Comparison of ENCODE assay signal across 8 cellular contexts in genomic region chr19:17304386-17305047, GRCh38. TPM values are rescaled to one million over a fixed set of nuclear protein-coding genes. Genes with fewer than 3 reads are reported as not detected.
A peak's percentile ranks its signal among the peaks of the same experiment; 100 is the strongest.
DNase-seq lines count a peak whose midpoint lies in the region; ATAC-seq and TF ChIP-seq lines count a peak whose summit lies in the region.

No MANE protein-coding gene starts in this region.

- no peaks in the 10 kb centered on the region for H3K27me3 ChIP-seq in OCI-LY3 (ENCODE audit: low read depth, low read length)

- peak overlapping the region; percentile 75 for H3K27ac ChIP-seq in OCI-LY3 (ENCODE audit: low read length)

- peaks cover 17% of the 10 kb centered on the region for H3K4me1 Mint-ChIP-seq in endothelial cell (ENCODE audit: unreplicated experiment)
- peaks cover 20% of the 10 kb centered on the region for H3K4me1 Mint-ChIP-seq in progenitor cell of endocrine pancreas (ENCODE audit: low read depth)

- H3K9me3 Mint-ChIP-seq in endothelial cell (ENCODE audit: unreplicated experiment), result no peaks in the 10 kb centered on the region
- H3K9me3 Mint-ChIP-seq in progenitor cell of endocrine pancreas (ENCODE audit: low read depth), result no peaks in the 10 kb centered on the region

- H3K36me3 ChIP-seq in OCI-LY3 (replicated peaks; ENCODE audit: low read depth, low read length), result no peaks in the 10 kb centered on the region

- no peaks in the 10 kb centered on the region for H3K9me3 ChIP-seq in OCI-LY3 (ENCODE audit: insufficient read depth, low read length)

- peaks cover 24% of the 10 kb centered on the region for H3K4me1 ChIP-seq in OCI-LY3 (ENCODE audit: low read length)

- peaks cover 3% of the 10 kb centered on the region for H3K27me3 Mint-ChIP-seq in endothelial cell (ENCODE audit: unreplicated experiment)
- H3K27me3 Mint-ChIP-seq in progenitor cell of endocrine pancreas, result no peaks in the 10 kb centered on the region

- in situ Hi-C loops in Caki2 (cut with HindIII; ENCODE audit: low pct_unique_long_range_greater_than_20kb, low sequenced_read_pairs), result no loop called here

- H4K20me1 ChIP-seq in OCI-LY3 (ENCODE audit: insufficient read depth, low read length), result no peaks in the 10 kb centered on the region

- DNase-seq in Caki2 (ENCODE audit: low read depth) (peak; percentile 29), endothelial cell (ENCODE audit: low spot score) (no peak), progenitor cell of endocrine pancreas (ENCODE audit: low spot score, unreplicated experiment) (no peak), SIG-M5 (lab: John Stamatoyannopoulos, UW) (no peak), kidney glomerular epithelial cell (lab: John Stamatoyannopoulos, UW) (no peak)
- no peak for DNase-seq in stimulated activated CD4-positive, alpha-beta T cell treated with anti-CD3 and anti-CD28 coated beads, Interleukin-4, amount 100 ng/mL, for 1 hour

- H3K4me3 Mint-ChIP-seq in endothelial cell (ENCODE audit: unreplicated experiment) (peak overlapping the region; percentile 80), progenitor cell of endocrine pancreas (ENCODE audit: low read depth) (peak overlapping the region; percentile 11)

- peak overlapping the region; percentile 25; the same call in 1 of the 2 replicates for H3K9ac ChIP-seq in OCI-LY3 (ENCODE audit: low read length)

- H3K27ac Mint-ChIP-seq in endothelial cell (ENCODE audit: unreplicated experiment), result peak overlapping the region; percentile 91
- no peak overlapping the region for H3K27ac Mint-ChIP-seq in progenitor cell of endocrine pancreas

- H3K4me2 ChIP-seq in OCI-LY3 (ENCODE audit: low read length), result peak overlapping the region; percentile 52

- H3K4me3 ChIP-seq in OCI-LY3 (ENCODE audit: low read length), result peak overlapping the region; percentile 83

- ATAC-seq in HG03280 (IDR thresholded peaks at IDR 0.05; ENCODE audit: unreplicated experiment), result no peak

- H2AFZ ChIP-seq in OCI-LY3 (ENCODE audit: low read depth, low read length), result no peak overlapping the region

- peaks cover 18% of the 10 kb centered on the region for H3K79me2 ChIP-seq in OCI-LY3 (ENCODE audit: low read length)

- peaks cover 6% of the 10 kb centered on the region for H3K36me3 Mint-ChIP-seq in endothelial cell (ENCODE audit: low read depth, unreplicated experiment)
- H3K36me3 Mint-ChIP-seq in progenitor cell of endocrine pancreas (ENCODE audit: insufficient read depth), result no peaks in the 10 kb centered on the region

- no peak for TF ChIP-seq CTCF in OCI-LY3 (IDR thresholded peaks at IDR 0.05; ENCODE audit: low read depth, low read length)
- TF ChIP-seq CTCF in endothelial cell (IDR thresholded peaks at IDR 0.05; ENCODE audit: unreplicated experiment), result no peak
- no peak for TF ChIP-seq CTCF in progenitor cell of endocrine pancreas (IDR thresholded peaks at IDR 0.05; ENCODE audit: unreplicated experiment)

RNA-seq across cellular contexts. Expression of gene MRPL34, which starts 1.2 kb away (rescaled TPM):
- 21.0 and 38.9 TPM in 2 replicates for total RNA-seq in Caki2 (2014; rRNA removed; shearing (Covaris generic); ENCODE audit: low replicate concordance)
- total RNA-seq in endothelial cell (ENCODE audit: unreplicated experiment) (60.2 TPM), progenitor cell of endocrine pancreas (54.0 and 54.4 TPM in 2 replicates)

RNA-seq across cellular contexts. Expression of gene ABHD8, which starts 1.3 kb away (rescaled TPM):
- 38.9 and 49.9 TPM in 2 replicates for total RNA-seq in Caki2 (2014; rRNA removed; shearing (Covaris generic); ENCODE audit: low replicate concordance)
- total RNA-seq in endothelial cell (ENCODE audit: unreplicated experiment) (8.9 TPM), progenitor cell of endocrine pancreas (16.2 and 16.9 TPM in 2 replicates)

RNA-seq across cellular contexts. Expression of gene DDA1, which starts 4.8 kb away (rescaled TPM):
- total RNA-seq in Caki2 (2014; rRNA removed; shearing (Covaris generic); ENCODE audit: low replicate concordance), result 17.9 and 23.5 TPM in 2 replicates
- 44.7 TPM for total RNA-seq in endothelial cell (ENCODE audit: unreplicated experiment)
- 38.6 and 41.4 TPM in 2 replicates for total RNA-seq in progenitor cell of endocrine pancreas

RNA-seq across cellular contexts. Expression of gene ANKLE1, which starts 22.8 kb away (rescaled TPM):
- 0.51 TPM in 1 of 2 replicates, not detected in the other for total RNA-seq in Caki2 (2014; rRNA removed; shearing (Covaris generic); ENCODE audit: low replicate concordance)
- total RNA-seq in endothelial cell (ENCODE audit: unreplicated experiment) (2.3 TPM), progenitor cell of endocrine pancreas (6.4 and 8.1 TPM in 2 replicates)

RNA-seq across cellular contexts. Expression of gene ANO8, which starts 30.1 kb away (rescaled TPM):
- 4.6 and 5.4 TPM in 2 replicates for total RNA-seq in Caki2 (2014; rRNA removed; shearing (Covaris generic); ENCODE audit: low replicate concordance)
- total RNA-seq in endothelial cell (ENCODE audit: unreplicated experiment) (19.0 TPM), progenitor cell of endocrine pancreas (45.2 and 45.3 TPM in 2 replicates)
